In genomic region chr3:195209836-195210551, GRCh38 we compare ENCODE assay signal across 9 cellular contexts.
DNase-seq lines count a peak whose midpoint lies in the region; ATAC-seq and TF ChIP-seq lines count a peak whose summit lies in the region.
"Had no signal": no experiment of that assay in that cellular context is flagged by ENCODE, and none has a peak within 500 bp of the region (broad histone marks: within the 10 kb centered on the region; RNA-seq: fewer than 3 reads in every experiment).

No MANE protein-coding gene starts in this region.

- no peaks in the 10 kb centered on the region for H3K36me3 ChIP-seq in right atrium auricular region

- no peaks in the 10 kb centered on the region for H3K9me3 ChIP-seq in right atrium auricular region

- 47 to 49% (median 49%) methylated on average over 17 to 20 of the region's 20 CpGs for WGBS in adipose tissue, 3 donors

- H3K4me1 ChIP-seq in right atrium auricular region = peaks cover 0 to 45% of the 10 kb centered on the region in 2 donors

- peak overlapping the region in 1 of 2 donors; percentile 0 for H3K4me3 ChIP-seq in right atrium auricular region

- H3K27ac ChIP-seq in adipose tissue (ENCODE audit: low read depth, low read length) (peak overlapping the region; percentile 7), right atrium auricular region (peak overlapping the region; percentile 82 to 85)

- no peak for TF ChIP-seq CTCF in right atrium auricular region (IDR thresholded peaks at IDR 0.05)

- peak; percentile 59 for DNase-seq in DMS 273 treated with DMSO at 0.1 percent for 48 hours (lab: John Stamatoyannopoulos, UW)
- DNase-seq in right atrium auricular region (ENCODE audit: low spot score) = no peak
- DNase-seq in sciatic nerve (ENCODE audit: low spot score) = peak; percentile 75
- DNase-seq in NCI-H510A (lab: John Stamatoyannopoulos, UW) = no peak
- DNase-seq: NCI-H1417 treated with DMSO at 0.1 percent for 48 hours had no signal

- ATAC-seq in sciatic nerve (peak; percentile 75), GM18519 (IDR thresholded peaks at IDR 0.05; ENCODE audit: low FRiP score, unreplicated experiment) (no peak), HG03095 (IDR thresholded peaks at IDR 0.05; ENCODE audit: unreplicated experiment) (no peak), GM18909 (IDR thresholded peaks at IDR 0.05; ENCODE audit: poor library complexity, unreplicated experiment) (no peak)

- H3K27me3 ChIP-seq in right atrium auricular region = no peaks in the 10 kb centered on the region

- intact Hi-C loops in sciatic nerve (cut with DNase I) = no loop called here

Comparison
In these comparisons a context has a peak if more than half of its experiments do, and no peak if none do; other contexts are left out.
1. DNase-seq: peak in DMS 273 treated with DMSO at 0.1 percent for 48 hours (single experiment) and sciatic nerve (single experiment); none in right atrium auricular region (single experiment) and NCI-H510A (single experiment).